19 cellular contexts compared by ENCODE assay signal in the genomic region with DNA sequence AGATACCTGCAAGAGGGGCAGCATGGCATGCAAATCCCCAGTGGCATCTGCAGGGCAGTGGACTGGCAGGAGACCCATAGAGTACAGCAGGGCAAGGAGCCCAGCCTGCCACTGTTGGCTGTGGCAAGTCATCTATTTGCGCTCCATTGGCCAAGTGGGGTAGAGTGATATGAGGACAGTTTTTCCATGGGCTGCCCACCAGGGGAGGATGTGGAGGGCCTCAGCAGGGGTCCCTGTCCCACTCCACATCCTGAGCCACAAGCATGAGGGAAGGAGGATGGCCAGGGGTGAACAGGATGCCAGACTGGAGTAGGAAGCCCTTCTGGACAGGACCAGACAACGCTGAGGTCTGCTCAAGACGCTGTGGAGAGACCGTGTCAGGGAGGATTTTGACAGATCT. TPM values are rescaled to one million over a fixed set of nuclear protein-coding genes. Genes with fewer than 3 reads are reported as not detected.
"Had no signal": no experiment of that assay in that cellular context is flagged by ENCODE, and none has a peak within 500 bp of the region (broad histone marks: within the 10 kb centered on the region; RNA-seq: fewer than 3 reads in every experiment).

No MANE protein-coding gene starts in this region.

- H3K36me3 ChIP-seq: gastrocnemius medialis, thyroid gland had no signal

- H3K4me3 ChIP-seq: gastrocnemius medialis, thyroid gland had no signal

- H3K4me1 ChIP-seq: gastrocnemius medialis, thyroid gland had no signal

- H3K9me3 ChIP-seq: gastrocnemius medialis, thyroid gland had no signal

- H3K27me3 ChIP-seq: gastrocnemius medialis, thyroid gland had no signal

- ATAC-seq: activated CD4-positive, alpha-beta T cell treated with anti-CD3 and anti-CD28 coated beads for 36 hours; activated CD8-positive, alpha-beta memory T cell treated with anti-CD3 and anti-CD28 coated beads, Interleukin-2, amount 10 ng/mL, durations not matched to agents 7 days and 5 days; activated CD8-positive, alpha-beta T cell treated with anti-CD3 and anti-CD28 coated beads, Interleukin-2, amount 10 ng/mL, durations not matched to agents 7 days and 5 days; gastrocnemius medialis; left colon; naive thymus-derived CD4-positive, alpha-beta T cell; right cardiac atrium; stimulated activated effector memory CD8-positive, alpha-beta T cell treated with anti-CD3 and anti-CD28 coated beads, Interleukin-12 subunit alpha, Interleukin-12 subunit beta, amount 100 ng/mL, for 72 hours had no signal

- DNase-seq: activated CD4-positive, alpha-beta T cell treated with anti-CD3 and anti-CD28 coated beads for 36 hours; activated CD4-positive, CD25-positive, alpha-beta regulatory T cell; activated CD8-positive, alpha-beta memory T cell treated with anti-CD3 and anti-CD28 coated beads, Interleukin-2, amount 10 ng/mL, durations not matched to agents 7 days and 5 days; activated CD8-positive, alpha-beta T cell treated with anti-CD3 and anti-CD28 coated beads, Interleukin-2, amount 10 ng/mL, durations not matched to agents 7 days and 5 days; dermis blood vessel endothelial cell; effector CD8-positive, alpha-beta T cell; glutamatergic neuron; left colon; midbrain; naive thymus-derived CD4-positive, alpha-beta T cell; occipital lobe; right cardiac atrium; stimulated activated CD4-positive, alpha-beta T cell treated with anti-CD3 and anti-CD28 coated beads, Interleukin-12 subunit alpha, Interleukin-12 subunit beta, amount 100 ng/mL, for 4 hours; stimulated activated CD4-positive, alpha-beta T cell treated with anti-CD3 and anti-CD28 coated beads, Interleukin-4, amount 100 ng/mL, for 24 hours; thyroid gland had no signal

- H3K27ac ChIP-seq: gastrocnemius medialis, thyroid gland had no signal

RNA-seq across cellular contexts. Expression of a gene that starts 50.9 kb away (rescaled TPM):
- total RNA-seq: bronchial epithelial cell, epithelial cell of proximal tubule, left colon had no signal
